Comparison of ENCODE assay signal across 1 cellular context in genomic region chr11:66950113-66950535, GRCh38.
TF ChIP-seq lines count a peak whose summit lies in the region.

No MANE protein-coding gene starts in this region.

TF ChIP-seq in K562, 482 proteins besides CTCF, POLR2A, EP300 and RAD21 (continued from another document and continues in another):
- TF ChIP-seq SP1 (CRISPR knock-in tag; IDR thresholded peaks at IDR 0.05) (no peak), YY1 (IDR thresholded peaks at IDR 0.05; ENCODE audit: borderline replicate concordance in 1 of 3, control insufficient read depth in 1 of 3, extremely low read depth in 1 of 3, insufficient read depth in 3 of 3, insufficient read length in 1 of 3, insufficient replicate concordance in 2 of 3, low read depth in 1 of 3, low read length in 2 of 3) (no peak), ERF (CRISPR knock-in tag; IDR thresholded peaks at IDR 0.05) (no peak), TSC22D4 (tag; IDR thresholded peaks at IDR 0.05) (no peak), NFE2L1 (tag; IDR thresholded peaks at IDR 0.05; ENCODE audit: borderline replicate concordance, low read depth) (peak; percentile 78), HNRNPLL (IDR thresholded peaks at IDR 0.05; ENCODE audit: low read depth, low read length, poor library complexity, severe bottlenecking) (no peak), ZNF668 (CRISPR knock-in tag; IDR thresholded peaks at IDR 0.05) (no peak), ELK1 (CRISPR knock-in tag; IDR thresholded peaks at IDR 0.05) (no peak), ZNF75A (CRISPR knock-in tag; IDR thresholded peaks at IDR 0.05) (no peak), ZBTB49 (CRISPR knock-in tag; IDR thresholded peaks at IDR 0.05; ENCODE audit: borderline replicate concordance) (no peak), TRIM25 (IDR thresholded peaks at IDR 0.05; ENCODE audit: borderline replicate concordance) (no peak), ATF2 (CRISPR knock-in tag; IDR thresholded peaks at IDR 0.05) (no peak), ZNF12 (CRISPR knock-in tag; IDR thresholded peaks at IDR 0.05) (no peak), TFAM (CRISPR knock-in tag; conservative IDR thresholded peaks at IDR 0.05) (no peak), TSHZ1 (CRISPR knock-in tag; IDR thresholded peaks at IDR 0.05) (no peak), NCOA2 (IDR thresholded peaks at IDR 0.05; ENCODE audit: partially characterized antibody in 2 of 2) (no peak), CBFA2T3 (IDR thresholded peaks at IDR 0.05) (no peak), ARID3A (IDR thresholded peaks at IDR 0.05; ENCODE audit: borderline replicate concordance, low read depth, low read length) (no peak), FOXA3 (CRISPR knock-in tag; conservative IDR thresholded peaks at IDR 0.05 in 1 of 2, IDR thresholded peaks at IDR 0.05 in 1 of 2) (no peak; a peak in 1 of 4 replicates), TAL1 (IDR thresholded peaks at IDR 0.05) (no peak), E2F6 (IDR thresholded peaks at IDR 0.05; ENCODE audit: borderline replicate concordance in 1 of 2, extremely low read depth in 1 of 2, insufficient read depth in 1 of 2, insufficient read length in 1 of 2, low read depth in 1 of 2, low read length in 1 of 2, poor library complexity in 1 of 2, severe bottlenecking in 1 of 2) (no peak), ZNF224 (CRISPR knock-in tag; IDR thresholded peaks at IDR 0.05) (no peak), KLF13 (tag; IDR thresholded peaks at IDR 0.05; ENCODE audit: borderline replicate concordance, low read depth) (0 out of 2 replicates have a peak, but pooled peaks have one; percentile 12), BMI1 (IDR thresholded peaks at IDR 0.05; ENCODE audit: low read length) (no peak), TGIF2 (CRISPR knock-in tag; IDR thresholded peaks at IDR 0.05) (no peak), RBM25 (IDR thresholded peaks at IDR 0.05; ENCODE audit: low read depth, low read length, severe bottlenecking) (no peak), RBM15 (IDR thresholded peaks at IDR 0.05; ENCODE audit: insufficient read depth, low read length) (no peak), NUFIP1 (IDR thresholded peaks at IDR 0.05; ENCODE audit: partially characterized antibody) (no peak), CEBPZ (IDR thresholded peaks at IDR 0.05; ENCODE audit: borderline replicate concordance, low read depth, low read length) (no peak), LEF1 (IDR thresholded peaks at IDR 0.05) (0 out of 2 replicates have a peak, but pooled peaks have one; percentile 26), ZNF445 (CRISPR knock-in tag; IDR thresholded peaks at IDR 0.05; ENCODE audit: low read depth) (no peak), HMBOX1 (IDR thresholded peaks at IDR 0.05) (no peak), ZFX (CRISPR knock-in tag; IDR thresholded peaks at IDR 0.05) (no peak), MLLT1 (IDR thresholded peaks at IDR 0.05) (no peak), GABPB2 (CRISPR knock-in tag; conservative IDR thresholded peaks at IDR 0.05) (no peak), CREB3 (tag; conservative IDR thresholded peaks at IDR 0.05; ENCODE audit: low read depth) (no peak)
